In genomic region chr5:164013077-164013670, GRCh38 we compare ENCODE assay signal across 9 cellular contexts.
DNase-seq lines count a peak whose midpoint lies in the region; ATAC-seq, FAIRE-seq and TF ChIP-seq lines count a peak whose summit lies in the region.
"Had no signal": no experiment of that assay in that cellular context is flagged by ENCODE, and none has a peak within 500 bp of the region (broad histone marks: within the 10 kb centered on the region; RNA-seq: fewer than 3 reads in every experiment).

No MANE protein-coding gene starts in this region.

- DNase-seq in D721Med (ENCODE audit: insufficient read length, low spot score) (no peak), NCI-H1694 (lab: John Stamatoyannopoulos, UW) (peak; percentile 67), UCSD-AML1 (lab: John Stamatoyannopoulos, UW; ENCODE audit: unreplicated experiment) (peak; percentile 7), frontal cortex (ENCODE audit: low spot score in 2 of 2) (peak in 1 of 2 donors; percentile 12), pons (ENCODE audit: low spot score) (peak; percentile 88)
- DNase-seq: activated naive CD8-positive, alpha-beta T cell treated with anti-CD3 and anti-CD28 coated beads, Interleukin-2, amount 10 ng/mL, durations not matched to agents 7 days and 5 days had no signal

- ATAC-seq in GM18520 (IDR thresholded peaks at IDR 0.05; ENCODE audit: unreplicated experiment) (peak; percentile 66), HG02943 (IDR thresholded peaks at IDR 0.05; ENCODE audit: low read depth, unreplicated experiment) (peak; percentile 75)
- ATAC-seq in activated CD4-positive, CD25-positive, alpha-beta regulatory T cell treated with anti-CD3 and anti-CD28 coated beads, Interleukin-2, amount 50 U/mL, for 24 hours, result no peak

- TF ChIP-seq CTCF in D721Med (IDR thresholded peaks at IDR 0.05; ENCODE audit: insufficient read depth, missing control alignments), result peak; percentile 69

- FAIRE-seq in D721Med (lab: Jason Lieb, UNC) (peak; percentile 71), frontal cortex (lab: Jason Lieb, UNC) (peak; percentile 10)

Comparison
In these comparisons a context has a peak if more than half of its experiments do, and no peak if none do; other contexts are left out.
1. ATAC-seq: peak in GM18520 (single experiment) and HG02943 (single experiment); none in activated CD4-positive, CD25-positive, alpha-beta regulatory T cell treated with anti-CD3 and anti-CD28 coated beads, Interleukin-2, amount 50 U/mL, for 24 hours (0 of 2).